In genomic region chr3:156400062-156400461, GRCh38 we compare ENCODE assay signal across 19 cellular contexts.
DNase-seq lines count a peak whose midpoint lies in the region; ATAC-seq and TF ChIP-seq lines count a peak whose summit lies in the region.
"Had no signal": no experiment of that assay in that cellular context is flagged by ENCODE, and none has a peak within 500 bp of the region (broad histone marks: within the 10 kb centered on the region; RNA-seq: fewer than 3 reads in every experiment).

No MANE protein-coding gene starts in this region.

- CTCF ChIA-PET in HEK293T (lab: Yijun Ruan, JAX) (interaction anchor here (0.7 kb wide), 1 partner anchor 49 kb away, joined by 3 read pairs; no protein-coding TSS in a partner anchor), SK-N-SH (lab: Yijun Ruan, JAX) (interaction anchor here (1.2 kb wide), 1 partner anchor 737 kb away, joined by 3 read pairs; no protein-coding TSS in a partner anchor)

- no peak overlapping the region for H3K4me2 ChIP-seq in SK-N-SH
- peak overlapping the region; percentile 21 for H3K4me2 ChIP-seq in neural cell (ENCODE audit: low read length)
- H3K4me2 ChIP-seq: BLaER1 had no signal

- H3K27ac ChIP-seq in SK-N-SH (ENCODE audit: low read depth in 2 of 2, low read length in 1 of 2) (peak overlapping the region in 1 of 2 experiments; percentile 67; a peak in 2 of 4 replicates), neural cell (ENCODE audit: low read length) (peak overlapping the region; percentile 32), thyroid gland (peak overlapping the region; percentile 19 to 70 (median 66))
- H3K27ac ChIP-seq: BLaER1, C4-2B, GM23248 had no signal

- DNase-seq in HEK293T (ENCODE audit: extremely low spot score) (peak; percentile 38), SK-N-SH (peak; percentile 66), thyroid gland (no peak), anterior cingulate cortex (lab: John Stamatoyannopoulos, UW) (no peak), hippocampal formation (lab: John Stamatoyannopoulos, UW) (no peak)
- no peak for DNase-seq in activated CD4-positive, alpha-beta T cell treated with anti-CD3 and anti-CD28 coated beads, Interleukin-2, amount 50 U/mL, for 1 hour
- DNase-seq: Caco-2; CD4-positive, CD25-positive, alpha-beta regulatory T cell; CD8-positive, alpha-beta T cell; DMS153; DND-41; GM23248; H7; HCEC 1CT; HFFc6 had no signal

- 40% methylated on average over 2 of the region's 2 CpGs for WGBS in SK-N-SH (ENCODE audit: low lambda C conversion rate)
- WGBS in thyroid gland, 2 donors = 80 to 84% methylated on average over 2 of the region's 2 CpGs

- no peak for TF ChIP-seq POLR2A in thyroid gland (IDR thresholded peaks at IDR 0.05)

- H3F3A ChIP-seq in SK-N-SH (replicated peaks; ENCODE audit: insufficient read depth) (peaks cover 19% of the 10 kb centered on the region), neural cell (ENCODE audit: insufficient read depth, low read length, poor library complexity, severe bottlenecking) (no peaks in the 10 kb centered on the region)

- H3K27me3 ChIP-seq in SK-N-SH (ENCODE audit: insufficient read depth) = no peaks in the 10 kb centered on the region
- no peaks in the 10 kb centered on the region for H3K27me3 ChIP-seq in neural cell (ENCODE audit: insufficient read depth, low read depth, low read length)
- no peaks in the 10 kb centered on the region for H3K27me3 ChIP-seq in thyroid gland
- H3K27me3 ChIP-seq: BLaER1 had no signal

- no peaks in the 10 kb centered on the region for H3K9me3 ChIP-seq in SK-N-SH
- H3K9me3 ChIP-seq in neural cell (ENCODE audit: low read length) = no peaks in the 10 kb centered on the region
- H3K9me3 ChIP-seq in thyroid gland = no peaks in the 10 kb centered on the region
- H3K9me3 ChIP-seq: BLaER1, Caco-2 had no signal

- H3K9me2 ChIP-seq in SK-N-SH (no peaks in the 10 kb centered on the region), neural cell (ENCODE audit: insufficient read depth, low read length) (no peaks in the 10 kb centered on the region)

- H3K36me3 ChIP-seq in SK-N-SH (replicated peaks in 1 of 2; ENCODE audit: control insufficient read depth in 1 of 2, insufficient read depth in 2 of 2, low read length in 1 of 2) (peaks cover 0 to 35% of the 10 kb centered on the region in 2 experiments), neural cell (ENCODE audit: insufficient read depth, low read length) (no peaks in the 10 kb centered on the region), thyroid gland (no peaks in the 10 kb centered on the region)
- H3K36me3 ChIP-seq: BLaER1 had no signal

- no peak for ATAC-seq in GM18858 (IDR thresholded peaks at IDR 0.05; ENCODE audit: unreplicated experiment)
- ATAC-seq: CD8-positive, alpha-beta T cell had no signal

- H3K9ac ChIP-seq in SK-N-SH (no peak overlapping the region), neural cell (ENCODE audit: low read length) (no peak overlapping the region)
- H3K9ac ChIP-seq: BLaER1, GM23248 had no signal

- intact Hi-C loops in thyroid gland (cut with DNase I) = no loop called here

- peaks cover 6 to 9% of the 10 kb centered on the region in 2 experiments; a peak in 2 of 4 replicates for H3K4me1 ChIP-seq in SK-N-SH (ENCODE audit: control insufficient read depth in 1 of 2, insufficient read depth in 2 of 2, low read depth in 1 of 2, low read length in 1 of 2)
- peaks cover 52 to 56% of the 10 kb centered on the region in 2 donors for H3K4me1 ChIP-seq in thyroid gland

- H2AFZ ChIP-seq in SK-N-SH (ENCODE audit: low read depth) (no peak overlapping the region), neural cell (ENCODE audit: low read depth, low read length) (no peak overlapping the region)
- H2AFZ ChIP-seq: GM23248 had no signal

- POLR2A ChIA-PET in HEK293T (lab: Yijun Ruan, JAX) = no interaction called here
- POLR2A ChIA-PET in SK-N-SH (lab: Yijun Ruan, JAX) = no interaction called here

- H3K79me2 ChIP-seq in SK-N-SH (ENCODE audit: insufficient read depth) (peaks cover 84% of the 10 kb centered on the region), neural cell (replicated peaks; ENCODE audit: insufficient read depth, low read length) (no peaks in the 10 kb centered on the region)

- H4K20me1 ChIP-seq in SK-N-SH (ENCODE audit: insufficient read depth) = no peaks in the 10 kb centered on the region
- H4K20me1 ChIP-seq in neural cell (ENCODE audit: insufficient read depth) = no peaks in the 10 kb centered on the region
- H4K20me1 ChIP-seq: BLaER1 had no signal

- TF ChIP-seq EP300 in SK-N-SH (IDR thresholded peaks at IDR 0.05; ENCODE audit: borderline replicate concordance in 1 of 2, low read depth in 1 of 2, low read length in 1 of 2) (peak in 1 of 2 experiments; percentile 86; a peak in 2 of 4 replicates), neural cell (conservative IDR thresholded peaks at IDR 0.05; ENCODE audit: poor library complexity, severe bottlenecking) (no peak)

- TF ChIP-seq CTCF in SK-N-SH (IDR thresholded peaks at IDR 0.05) (no peak), neural cell (IDR thresholded peaks at IDR 0.05; ENCODE audit: poor library complexity, severe bottlenecking) (no peak), thyroid gland (IDR thresholded peaks at IDR 0.05) (no peak)

- no peak for TF ChIP-seq RAD21 in SK-N-SH (IDR thresholded peaks at IDR 0.05; ENCODE audit: low read length)
- TF ChIP-seq RAD21 in neural cell (conservative IDR thresholded peaks at IDR 0.05) = no peak

- H3K4me3 ChIP-seq in SK-N-SH (ENCODE audit: low read depth in 2 of 2, low read length in 1 of 2) (no peak overlapping the region), neural cell (ENCODE audit: low read length) (peak overlapping the region; percentile 3), thyroid gland (replicated peaks in 1 of 3) (no peak overlapping the region)
- H3K4me3 ChIP-seq: BLaER1, GM23248 had no signal

TF ChIP-seq in HEK293T, 16 proteins besides CTCF, POLR2A, EP300 and RAD21:
- TF ChIP-seq CTBP1 (IDR thresholded peaks at IDR 0.05; ENCODE audit: borderline replicate concordance) (no peak), SUZ12 (IDR thresholded peaks at IDR 0.05) (no peak), HDGF (IDR thresholded peaks at IDR 0.05; ENCODE audit: borderline replicate concordance) (no peak), BHLHE40 (IDR thresholded peaks at IDR 0.05; ENCODE audit: borderline replicate concordance) (no peak), NFRKB (IDR thresholded peaks at IDR 0.05) (no peak), SP1 (IDR thresholded peaks at IDR 0.05) (no peak), FOXA1 (IDR thresholded peaks at IDR 0.05) (no peak), TARDBP (IDR thresholded peaks at IDR 0.05) (no peak)
- TF ChIP-seq, protein P1, sequence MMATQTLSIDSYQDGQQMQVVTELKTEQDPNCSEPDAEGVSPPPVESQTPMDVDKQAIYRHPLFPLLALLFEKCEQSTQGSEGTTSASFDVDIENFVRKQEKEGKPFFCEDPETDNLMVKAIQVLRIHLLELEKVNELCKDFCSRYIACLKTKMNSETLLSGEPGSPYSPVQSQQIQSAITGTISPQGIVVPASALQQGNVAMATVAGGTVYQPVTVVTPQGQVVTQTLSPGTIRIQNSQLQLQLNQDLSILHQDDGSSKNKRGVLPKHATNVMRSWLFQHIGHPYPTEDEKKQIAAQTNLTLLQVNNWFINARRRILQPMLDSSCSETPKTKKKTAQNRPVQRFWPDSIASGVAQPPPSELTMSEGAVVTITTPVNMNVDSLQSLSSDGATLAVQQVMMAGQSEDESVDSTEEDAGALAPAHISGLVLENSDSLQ (IDR thresholded peaks at IDR 0.05) = peak; percentile 70

TF ChIP-seq in SK-N-SH, 30 proteins besides CTCF, POLR2A, EP300 and RAD21 (continues in another document):
- TF ChIP-seq, protein P2, sequence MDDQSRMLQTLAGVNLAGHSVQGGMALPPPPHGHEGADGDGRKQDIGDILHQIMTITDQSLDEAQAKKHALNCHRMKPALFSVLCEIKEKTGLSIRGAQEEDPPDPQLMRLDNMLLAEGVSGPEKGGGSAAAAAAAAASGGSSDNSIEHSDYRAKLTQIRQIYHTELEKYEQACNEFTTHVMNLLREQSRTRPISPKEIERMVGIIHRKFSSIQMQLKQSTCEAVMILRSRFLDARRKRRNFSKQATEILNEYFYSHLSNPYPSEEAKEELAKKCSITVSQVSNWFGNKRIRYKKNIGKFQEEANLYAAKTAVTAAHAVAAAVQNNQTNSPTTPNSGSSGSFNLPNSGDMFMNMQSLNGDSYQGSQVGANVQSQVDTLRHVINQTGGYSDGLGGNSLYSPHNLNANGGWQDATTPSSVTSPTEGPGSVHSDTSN (IDR thresholded peaks at IDR 0.05) = no peak
- TF ChIP-seq RCOR1 (IDR thresholded peaks at IDR 0.05; ENCODE audit: low read length) (peak; percentile 80), GABPA (IDR thresholded peaks at IDR 0.05; ENCODE audit: low read depth) (no peak), GATA2 (CRISPR knock-in tag; IDR thresholded peaks at IDR 0.05) (peak; percentile 68)

TF ChIP-seq in neural cell, 6 proteins besides CTCF, POLR2A, EP300 and RAD21:
- TF ChIP-seq, protein P3, sequence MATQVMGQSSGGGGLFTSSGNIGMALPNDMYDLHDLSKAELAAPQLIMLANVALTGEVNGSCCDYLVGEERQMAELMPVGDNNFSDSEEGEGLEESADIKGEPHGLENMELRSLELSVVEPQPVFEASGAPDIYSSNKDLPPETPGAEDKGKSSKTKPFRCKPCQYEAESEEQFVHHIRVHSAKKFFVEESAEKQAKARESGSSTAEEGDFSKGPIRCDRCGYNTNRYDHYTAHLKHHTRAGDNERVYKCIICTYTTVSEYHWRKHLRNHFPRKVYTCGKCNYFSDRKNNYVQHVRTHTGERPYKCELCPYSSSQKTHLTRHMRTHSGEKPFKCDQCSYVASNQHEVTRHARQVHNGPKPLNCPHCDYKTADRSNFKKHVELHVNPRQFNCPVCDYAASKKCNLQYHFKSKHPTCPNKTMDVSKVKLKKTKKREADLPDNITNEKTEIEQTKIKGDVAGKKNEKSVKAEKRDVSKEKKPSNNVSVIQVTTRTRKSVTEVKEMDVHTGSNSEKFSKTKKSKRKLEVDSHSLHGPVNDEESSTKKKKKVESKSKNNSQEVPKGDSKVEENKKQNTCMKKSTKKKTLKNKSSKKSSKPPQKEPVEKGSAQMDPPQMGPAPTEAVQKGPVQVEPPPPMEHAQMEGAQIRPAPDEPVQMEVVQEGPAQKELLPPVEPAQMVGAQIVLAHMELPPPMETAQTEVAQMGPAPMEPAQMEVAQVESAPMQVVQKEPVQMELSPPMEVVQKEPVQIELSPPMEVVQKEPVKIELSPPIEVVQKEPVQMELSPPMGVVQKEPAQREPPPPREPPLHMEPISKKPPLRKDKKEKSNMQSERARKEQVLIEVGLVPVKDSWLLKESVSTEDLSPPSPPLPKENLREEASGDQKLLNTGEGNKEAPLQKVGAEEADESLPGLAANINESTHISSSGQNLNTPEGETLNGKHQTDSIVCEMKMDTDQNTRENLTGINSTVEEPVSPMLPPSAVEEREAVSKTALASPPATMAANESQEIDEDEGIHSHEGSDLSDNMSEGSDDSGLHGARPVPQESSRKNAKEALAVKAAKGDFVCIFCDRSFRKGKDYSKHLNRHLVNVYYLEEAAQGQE (IDR thresholded peaks at IDR 0.05; ENCODE audit: borderline replicate concordance) = no peak
- TF ChIP-seq TAF1 (IDR thresholded peaks at IDR 0.05; ENCODE audit: low read depth) = no peak
- no peak for TF ChIP-seq MXI1 (conservative IDR thresholded peaks at IDR 0.05; ENCODE audit: poor library complexity, severe bottlenecking)
- no peak for TF ChIP-seq POLR2AphosphoS5 (IDR thresholded peaks at IDR 0.05)
- TF ChIP-seq EZH2 (IDR thresholded peaks at IDR 0.05; ENCODE audit: borderline replicate concordance, insufficient read depth, low read length, poor library complexity, severe bottlenecking) = no peak
- TF ChIP-seq SMC3 (conservative IDR thresholded peaks at IDR 0.05; ENCODE audit: poor library complexity) = no peak
TF ChIP-seq in neural cell: peak in this region for 0.

Comparison
In these comparisons a context has a peak if more than half of its experiments do, and no peak if none do; other contexts are left out.
1. DNase-seq: peak in HEK293T (single experiment) and SK-N-SH (single experiment); none in thyroid gland (0 of 2), anterior cingulate cortex (0 of 58), activated CD4-positive, alpha-beta T cell treated with anti-CD3 and anti-CD28 coated beads, Interleukin-2, amount 50 U/mL, for 1 hour (single experiment) and hippocampal formation (0 of 2).